20 cellular contexts compared by ENCODE assay signal in the genomic region with DNA sequence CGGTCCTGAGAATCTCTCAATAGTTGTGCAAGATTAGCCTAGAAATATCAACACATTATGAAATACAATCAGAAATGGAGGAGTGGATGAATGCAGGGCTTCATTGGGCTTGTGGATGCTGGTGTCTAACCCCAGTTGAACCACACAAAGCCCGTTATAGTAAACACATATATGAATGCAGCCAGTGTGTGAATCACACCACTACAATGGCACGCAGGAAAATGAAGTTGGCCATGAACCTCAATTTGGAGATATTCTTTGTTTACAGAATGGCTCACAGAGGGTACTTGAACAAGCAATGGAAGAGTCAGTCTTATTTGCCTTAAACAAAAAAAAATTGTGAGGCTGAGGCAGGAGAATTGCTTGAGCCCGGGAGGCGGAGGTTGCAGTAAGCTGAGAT. TPM values are rescaled to one million over a fixed set of nuclear protein-coding genes. Genes with fewer than 3 reads are reported as not detected.
A peak's percentile ranks its signal among the peaks of the same experiment; 100 is the strongest.
DNase-seq lines count a peak whose midpoint lies in the region; ATAC-seq and TF ChIP-seq lines count a peak whose summit lies in the region.
"Had no signal": no experiment of that assay in that cellular context is flagged by ENCODE, and none has a peak within 500 bp of the region (broad histone marks: within the 10 kb centered on the region; RNA-seq: fewer than 3 reads in every experiment).

No MANE protein-coding gene starts in this region.

- in situ Hi-C loops in SK-MEL-5 (cut with HindIII; ENCODE audit: low pct_unique_long_range_greater_than_20kb, low sequenced_read_pairs) = no loop called here

- H3K4me3 ChIP-seq in neural progenitor cell (no peak overlapping the region), prostate gland (no peak overlapping the region)

- H3K27me3 ChIP-seq in neural progenitor cell (no peaks in the 10 kb centered on the region), prostate gland (replicated peaks; ENCODE audit: insufficient read depth) (no peaks in the 10 kb centered on the region)

- no peak for TF ChIP-seq POLR2A in prostate gland (IDR thresholded peaks at IDR 0.05)

- no peak for TF ChIP-seq CTCF in neural progenitor cell (IDR thresholded peaks at IDR 0.05)
- no peak for TF ChIP-seq CTCF in prostate gland (IDR thresholded peaks at IDR 0.05)

- H3K4me2 ChIP-seq in neural progenitor cell = no peak overlapping the region

- H3K4me1 ChIP-seq in neural progenitor cell (peaks cover 9% of the 10 kb centered on the region), prostate gland (replicated peaks) (no peaks in the 10 kb centered on the region)

- no peak overlapping the region for H3K27ac Mint-ChIP-seq in neural progenitor cell
- H3K27ac Mint-ChIP-seq: mesothelial cell of epicardium had no signal

- H3K27ac ChIP-seq in neural progenitor cell = no peak overlapping the region
- H3K27ac ChIP-seq in prostate gland = no peak overlapping the region

- H4K20me1 ChIP-seq in neural progenitor cell (ENCODE audit: low read depth) = no peaks in the 10 kb centered on the region

- peak; percentile 18 for ATAC-seq in sciatic nerve

- intact Hi-C loops in sciatic nerve (cut with DNase I) (no loop called here), prostate gland (cut with DNase I) (loop anchor here (5.0 kb wide), 2 partner anchors 51 to 121 kb away; no protein-coding TSS in a partner anchor)

- H3F3A ChIP-seq in neural progenitor cell (ENCODE audit: low read depth) = no peaks in the 10 kb centered on the region

- H3K36me3 ChIP-seq in neural progenitor cell (no peaks in the 10 kb centered on the region), prostate gland (no peaks in the 10 kb centered on the region)

- peaks cover 32% of the 10 kb centered on the region for H3K4me1 Mint-ChIP-seq in neural progenitor cell

- DNase-seq in HCEC 1CT = peak; percentile 59
- DNase-seq in SK-MEL-5 (ENCODE audit: low read depth, low spot score) = peak; percentile 61
- DNase-seq in fibroblast of gingiva (ENCODE audit: low read depth) = peak; percentile 78
- DNase-seq in sciatic nerve (ENCODE audit: low spot score) = no peak
- no peak for DNase-seq in neural progenitor cell (ENCODE audit: low spot score)
- no peak for DNase-seq in NCI-H1105 treated with DMSO at 0.1 percent for 48 hours (lab: John Stamatoyannopoulos, UW)
- DNase-seq in NCI-H187 treated with DMSO at 0.1 percent for 48 hours (lab: John Stamatoyannopoulos, UW) = no peak
- no peak for DNase-seq in prostate gland (ENCODE audit: low spot score)
- DNase-seq: activated CD4-positive, alpha-beta T cell treated with anti-CD3 and anti-CD28 coated beads, Interleukin-2, amount 50 U/mL, for 1 hour; activated naive CD4-positive, alpha-beta T cell treated with anti-CD3 and anti-CD28 coated beads, Interleukin-2, amount 50 U/mL, for 16 hours; activated T-cell treated with anti-CD3 and anti-CD28 coated beads, Interleukin-2, amount 50 U/mL, for 1 hour; kidney glomerular epithelial cell; NCI-H1092; NCI-H82; RPMI8226; stimulated activated CD4-positive, alpha-beta T cell treated with anti-CD3 and anti-CD28 coated beads, Interleukin-2, amount 100 ng/mL, for 48 hours; substantia nigra; SW 1271 had no signal

- H3K4me3 Mint-ChIP-seq in neural progenitor cell = no peak overlapping the region
- H3K4me3 Mint-ChIP-seq: mesothelial cell of epicardium had no signal

- H3K79me2 ChIP-seq in neural progenitor cell (ENCODE audit: low read depth) = no peaks in the 10 kb centered on the region

- WGBS in prostate gland = 83% methylated on average over 5 of the region's 5 CpGs

- no peak overlapping the region for H2AFZ ChIP-seq in neural progenitor cell (replicated peaks)

- H3K36me3 Mint-ChIP-seq in neural progenitor cell = no peaks in the 10 kb centered on the region
- H3K36me3 Mint-ChIP-seq: mesothelial cell of epicardium had no signal

- H3K9me3 Mint-ChIP-seq in neural progenitor cell = no peaks in the 10 kb centered on the region
- H3K9me3 Mint-ChIP-seq: mesothelial cell of epicardium had no signal

- peaks cover 4% of the 10 kb centered on the region for H3K27me3 Mint-ChIP-seq in neural progenitor cell (ENCODE audit: insufficient read depth, low read depth)

- H3K9ac ChIP-seq in neural progenitor cell = no peak overlapping the region

- no peaks in the 10 kb centered on the region for H3K9me3 ChIP-seq in neural progenitor cell (ENCODE audit: low read depth)
- no peaks in the 10 kb centered on the region for H3K9me3 ChIP-seq in prostate gland

RNA-seq across cellular contexts. Expression of gene SOD3, which starts 57.8 kb away (rescaled TPM):
- total RNA-seq in SK-MEL-5 (2014; rRNA removed; shearing (Covaris generic)) = not detected in 2 replicates
- polyA plus RNA-seq in SK-MEL-5 (2015; cell fraction: cytosol; rRNA removed) = 0.08 and 0.11 TPM in 2 replicates
- not detected in 2 replicates for polyA plus RNA-seq in SK-MEL-5 (2015; cell fraction: nucleus; rRNA removed)
- 178 TPM for total RNA-seq in sciatic nerve
- 0.11 and 1.6 TPM in 2 replicates for total RNA-seq in neural progenitor cell (ENCODE audit: low replicate concordance)
- total RNA-seq in prostate gland = 100 to 1,000 TPM; 227 to 300 TPM
- total RNA-seq: G401 had no signal

RNA-seq across cellular contexts. Expression of gene CCDC149, which starts 59.7 kb away (rescaled TPM):
- total RNA-seq in SK-MEL-5 (2014; rRNA removed; shearing (Covaris generic)) = 0.40 and 0.45 TPM in 2 replicates
- 0.29 and 0.30 TPM in 2 replicates for polyA plus RNA-seq in SK-MEL-5 (2015; cell fraction: cytosol; rRNA removed)
- 0.08 and 0.94 TPM in 2 replicates for polyA plus RNA-seq in SK-MEL-5 (2015; cell fraction: nucleus; rRNA removed)
- 42.5 TPM for total RNA-seq in sciatic nerve
- total RNA-seq in neural progenitor cell (ENCODE audit: low replicate concordance) = 3.4 and 5.0 TPM in 2 replicates
- total RNA-seq in prostate gland = 10 to 100 TPM; 14.0 to 19.6 TPM
- total RNA-seq: G401 had no signal

Comparison
In these comparisons a context has a peak if more than half of its experiments do, and no peak if none do; other contexts are left out.
1. DNase-seq: peak in HCEC 1CT (single experiment), SK-MEL-5 (single experiment) and fibroblast of gingiva (single experiment); none in sciatic nerve (single experiment), neural progenitor cell (single experiment), NCI-H1105 treated with DMSO at 0.1 percent for 48 hours (single experiment), NCI-H187 treated with DMSO at 0.1 percent for 48 hours (single experiment) and prostate gland (single experiment).
2. RNA of gene SOD3, which starts 57.8 kb away (total RNA-seq): 227 to 300 TPM in prostate gland and 178 TPM in sciatic nerve (single experiment); 0.11 to 1.6 TPM in neural progenitor cell and not detected in SK-MEL-5; every median in the first group is over 10 times any median in the second.